In genomic region chr12:3933819-3934192, GRCh38 we compare ENCODE assay signal across 24 cellular contexts.
A peak's percentile ranks its signal among the peaks of the same experiment; 100 is the strongest.
DNase-seq lines count a peak whose midpoint lies in the region; ATAC-seq and TF ChIP-seq lines count a peak whose summit lies in the region.
"Had no signal": no experiment of that assay in that cellular context is flagged by ENCODE, and none has a peak within 500 bp of the region (broad histone marks: within the 10 kb centered on the region; RNA-seq: fewer than 3 reads in every experiment).

No MANE protein-coding gene starts in this region.

- no peaks in the 10 kb centered on the region for H3K36me3 Mint-ChIP-seq in activated CD4-positive, alpha-beta T cell treated with anti-CD3 and anti-CD28 coated beads for 36 hours (ENCODE audit: low read depth)
- no peaks in the 10 kb centered on the region for H3K36me3 Mint-ChIP-seq in CD4-positive, alpha-beta T cell (ENCODE audit: low read depth)
- no peaks in the 10 kb centered on the region for H3K36me3 Mint-ChIP-seq in activated CD8-positive, alpha-beta T cell treated with anti-CD3 and anti-CD28 coated beads for 36 hours (ENCODE audit: low read depth)
- peaks cover 0 to 8% (median 0%) of the 10 kb centered on the region in 5 donors for H3K36me3 Mint-ChIP-seq in naive thymus-derived CD4-positive, alpha-beta T cell
- H3K36me3 Mint-ChIP-seq: brain had no signal

- in situ Hi-C loops in mammary epithelial cell (cut with MboI; ENCODE audit: low sequenced_read_pairs in 2 of 2), result no loop called here

- WGBS in mammary epithelial cell (ENCODE audit: low coverage, missing lambda C conversion rate), result 46% methylated on average over 1 of the region's 1 CpG

- H3K27me3 ChIP-seq in CD4-positive, alpha-beta T cell (ENCODE audit: control insufficient read depth, insufficient read depth, low read length), result no peaks in the 10 kb centered on the region
- H3K27me3 ChIP-seq in naive thymus-derived CD4-positive, alpha-beta T cell (ENCODE audit: control insufficient read depth in 2 of 2, insufficient read depth in 2 of 2, low read length in 2 of 2), result no peaks in the 10 kb centered on the region
- peaks cover 8% of the 10 kb centered on the region for H3K27me3 ChIP-seq in mammary epithelial cell (ENCODE audit: insufficient read depth, low read length)

- no peaks in the 10 kb centered on the region for H3K9me3 Mint-ChIP-seq in activated CD4-positive, alpha-beta T cell treated with anti-CD3 and anti-CD28 coated beads for 36 hours (ENCODE audit: low read depth)
- H3K9me3 Mint-ChIP-seq in CD4-positive, alpha-beta T cell, result no peaks in the 10 kb centered on the region
- no peaks in the 10 kb centered on the region for H3K9me3 Mint-ChIP-seq in activated CD8-positive, alpha-beta T cell treated with anti-CD3 and anti-CD28 coated beads for 36 hours
- H3K9me3 Mint-ChIP-seq in naive thymus-derived CD4-positive, alpha-beta T cell, result peaks cover 0 to 7% (median 0%) of the 10 kb centered on the region in 11 donors
- H3K9me3 Mint-ChIP-seq: H9 had no signal

- no peaks in the 10 kb centered on the region for H3K79me2 ChIP-seq in mammary epithelial cell (ENCODE audit: insufficient read depth, low read length)

- no peak for TF ChIP-seq CTCF in CD4-positive, alpha-beta T cell (IDR thresholded peaks at IDR 0.05)
- no peak for TF ChIP-seq CTCF in activated CD8-positive, alpha-beta T cell treated with anti-CD3 and anti-CD28 coated beads for 36 hours (IDR thresholded peaks at IDR 0.05)
- TF ChIP-seq CTCF in mammary epithelial cell (conservative IDR thresholded peaks at IDR 0.05 in 1 of 2, IDR thresholded peaks at IDR 0.05 in 1 of 2; ENCODE audit: extremely low read depth in 1 of 2, insufficient read depth in 1 of 2, low read depth in 1 of 2, low read length in 2 of 2) (no peak), omental fat pad (IDR thresholded peaks at IDR 0.05) (no peak)

- H3K4me1 Mint-ChIP-seq in activated CD4-positive, alpha-beta T cell treated with anti-CD3 and anti-CD28 coated beads for 36 hours, result peaks cover 65% of the 10 kb centered on the region
- H3K4me1 Mint-ChIP-seq in CD4-positive, alpha-beta T cell (ENCODE audit: low read depth), result peaks cover 74% of the 10 kb centered on the region
- peaks cover 46% of the 10 kb centered on the region for H3K4me1 Mint-ChIP-seq in activated CD8-positive, alpha-beta T cell treated with anti-CD3 and anti-CD28 coated beads for 36 hours (ENCODE audit: low read depth)
- peaks cover 29 to 91% (median 71%) of the 10 kb centered on the region in 7 donors for H3K4me1 Mint-ChIP-seq in naive thymus-derived CD4-positive, alpha-beta T cell

- H3K9me3 ChIP-seq in CD4-positive, alpha-beta T cell (ENCODE audit: control insufficient read depth, low read length), result no peaks in the 10 kb centered on the region
- H3K9me3 ChIP-seq in naive thymus-derived CD4-positive, alpha-beta T cell (ENCODE audit: control insufficient read depth in 2 of 3, low read length in 3 of 3), result no peaks in the 10 kb centered on the region
- H3K9me3 ChIP-seq in mammary epithelial cell (replicated peaks; ENCODE audit: insufficient read depth, low read length), result no peaks in the 10 kb centered on the region
- H3K9me3 ChIP-seq: gastroesophageal sphincter, suprapubic skin had no signal

- no peak overlapping the region for H2AFZ ChIP-seq in mammary epithelial cell (ENCODE audit: low read depth, low read length)

- no peaks in the 10 kb centered on the region for H4K20me1 ChIP-seq in mammary epithelial cell (ENCODE audit: insufficient read depth, low read length)

- no peak overlapping the region for H3K9ac ChIP-seq in mammary epithelial cell (ENCODE audit: insufficient read depth, low read length)

- no peak for DNase-seq in activated CD4-positive, alpha-beta T cell treated with anti-CD3 and anti-CD28 coated beads for 36 hours
- DNase-seq in activated CD4-positive, alpha-beta T cell treated with anti-CD3 and anti-CD28 coated beads, Interleukin-2, amount 50 U/mL, for 48 hours, result no peak
- DNase-seq in CD4-positive, alpha-beta T cell, result no peak
- DNase-seq in activated CD8-positive, alpha-beta T cell treated with anti-CD3 and anti-CD28 coated beads for 36 hours, result no peak
- DNase-seq in naive thymus-derived CD4-positive, alpha-beta T cell, result no peak
- no peak for DNase-seq in mammary epithelial cell
- no peak for DNase-seq in NCI-H510A (lab: John Stamatoyannopoulos, UW)
- DNase-seq in omental fat pad (ENCODE audit: low spot score), result no peak
- DNase-seq: dorsolateral prefrontal cortex; H9; hippocampal formation; left colon; NCI-H1092 treated with DMSO at 0.1 percent for 48 hours; NCI-H1930; NCI-H526; NK-92 treated with Interleukin-12 subunit alpha and Interleukin-12 subunit beta, amount 100 ng/mL, for 24 hours; Right ventricle myocardium superior; stimulated activated CD4-positive, alpha-beta T cell treated with anti-CD3 and anti-CD28 coated beads, Interleukin-12 subunit alpha, Interleukin-12 subunit beta, amount 100 ng/mL, for 4 hours; stimulated activated CD4-positive, alpha-beta T cell treated with anti-CD3 and anti-CD28 coated beads, Interleukin-4, amount 100 ng/mL, for 1 hour had no signal

- peaks cover 0 to 42% of the 10 kb centered on the region in 2 donors for H3K4me1 ChIP-seq in naive thymus-derived CD4-positive, alpha-beta T cell (ENCODE audit: control insufficient read depth in 2 of 2, insufficient read depth in 2 of 2, low read length in 2 of 2)
- no peaks in the 10 kb centered on the region for H3K4me1 ChIP-seq in mammary epithelial cell (ENCODE audit: insufficient read depth, low read length)
- H3K4me1 ChIP-seq: gastroesophageal sphincter had no signal

- no TSS peak for BruUV-seq in mammary epithelial cell (replicated peaks; lab: Mats Ljungman, UMichigan)

- peak overlapping the region; percentile 81 for H3K27ac Mint-ChIP-seq in activated CD4-positive, alpha-beta T cell treated with anti-CD3 and anti-CD28 coated beads for 36 hours
- peak overlapping the region; percentile 75 for H3K27ac Mint-ChIP-seq in CD4-positive, alpha-beta T cell
- H3K27ac Mint-ChIP-seq in activated CD8-positive, alpha-beta T cell treated with anti-CD3 and anti-CD28 coated beads for 36 hours, result peak overlapping the region; percentile 37
- H3K27ac Mint-ChIP-seq in naive thymus-derived CD4-positive, alpha-beta T cell, result peak overlapping the region; percentile 79 to 92 (median 86)
- H3K27ac Mint-ChIP-seq: H9, progenitor cell of endocrine pancreas had no signal

- intact Hi-C loops in activated CD4-positive, alpha-beta T cell treated with anti-CD3 and anti-CD28 coated beads for 36 hours (cut with DNase I, micrococcal nuclease), result no loop called here
- intact Hi-C loops in CD4-positive, alpha-beta T cell (cut with DNase I, micrococcal nuclease), result loop anchor here in 1 of 2 experiments (2.0 to 5.0 kb wide), 2 partner anchors 13 to 37 kb away; no protein-coding TSS in a partner anchor
- intact Hi-C loops in activated CD8-positive, alpha-beta T cell treated with anti-CD3 and anti-CD28 coated beads for 36 hours (cut with micrococcal nuclease), result no loop called here
- intact Hi-C loops in naive thymus-derived CD4-positive, alpha-beta T cell (cut with micrococcal nuclease), result loop anchor here (1.0 to 2.0 kb wide), 5 partner anchors 9 to 49 kb away; no protein-coding TSS in a partner anchor
- intact Hi-C loops in mammary epithelial cell (cut with micrococcal nuclease), result no loop called here

- dilution Hi-C loops in mammary epithelial cell (cut with HindIII; ENCODE audit: low sequenced_read_pairs), result no loop called here

- CTCF ChIA-PET in activated CD4-positive, alpha-beta T cell treated with anti-CD3 and anti-CD28 coated beads for 36 hours (lab: Charles Lee), result interaction anchor here (0.7 to 1.8 kb wide), 8 partner anchors 15 to 65 kb away, joined by 3 to 6 read pairs (median 3); no protein-coding TSS in a partner anchor
- CTCF ChIA-PET in CD4-positive, alpha-beta T cell (lab: Charles Lee), result interaction anchor here (1.0 to 2.4 kb wide), 3 partner anchors 13 to 48 kb away, joined by 4 to 10 read pairs (median 6); no protein-coding TSS in a partner anchor
- CTCF ChIA-PET in activated CD8-positive, alpha-beta T cell treated with anti-CD3 and anti-CD28 coated beads for 36 hours (lab: Charles Lee), result interaction anchor here (1.1 to 2.8 kb wide), 4 partner anchors 19 to 343 kb away, joined by 3 to 11 read pairs (median 6); no protein-coding TSS in a partner anchor
- CTCF ChIA-PET in naive thymus-derived CD4-positive, alpha-beta T cell (lab: Charles Lee), result interaction anchor here (0.7 to 3.8 kb wide), 9 partner anchors 13 to 343 kb away, joined by 3 to 26 read pairs (median 4); no protein-coding TSS in a partner anchor
- CTCF ChIA-PET in mammary epithelial cell (lab: Charles Lee; ENCODE audit: low non-redundant PET), result no interaction called here

- peak overlapping the region; percentile 56 for H3K4me3 Mint-ChIP-seq in activated CD4-positive, alpha-beta T cell treated with anti-CD3 and anti-CD28 coated beads for 36 hours
- H3K4me3 Mint-ChIP-seq in CD4-positive, alpha-beta T cell, result peak overlapping the region; percentile 64
- peak overlapping the region; percentile 12 for H3K4me3 Mint-ChIP-seq in activated CD8-positive, alpha-beta T cell treated with anti-CD3 and anti-CD28 coated beads for 36 hours
- peak overlapping the region; percentile 54 to 87 (median 78) for H3K4me3 Mint-ChIP-seq in naive thymus-derived CD4-positive, alpha-beta T cell
- H3K4me3 Mint-ChIP-seq: brain, H9 had no signal

- no peaks in the 10 kb centered on the region for H3K36me3 ChIP-seq in naive thymus-derived CD4-positive, alpha-beta T cell (ENCODE audit: control insufficient read depth in 2 of 3, insufficient read depth in 3 of 3, low read length in 3 of 3)
- no peaks in the 10 kb centered on the region for H3K36me3 ChIP-seq in mammary epithelial cell (ENCODE audit: insufficient read depth, low read length)
- H3K36me3 ChIP-seq: gastroesophageal sphincter, suprapubic skin had no signal

- peak overlapping the region; percentile 5 for H3K4me3 ChIP-seq in naive thymus-derived CD4-positive, alpha-beta T cell (ENCODE audit: low read length)
- no peak overlapping the region for H3K4me3 ChIP-seq in mammary epithelial cell (replicated peaks in 1 of 3; ENCODE audit: insufficient read depth in 1 of 3, low read depth in 2 of 3, low read length in 3 of 3)
- H3K4me3 ChIP-seq: dorsolateral prefrontal cortex, gastroesophageal sphincter, suprapubic skin had no signal

- H3K27me3 Mint-ChIP-seq in activated CD4-positive, alpha-beta T cell treated with anti-CD3 and anti-CD28 coated beads for 36 hours, result no peaks in the 10 kb centered on the region
- H3K27me3 Mint-ChIP-seq in CD4-positive, alpha-beta T cell, result no peaks in the 10 kb centered on the region
- peaks cover 3% of the 10 kb centered on the region for H3K27me3 Mint-ChIP-seq in activated CD8-positive, alpha-beta T cell treated with anti-CD3 and anti-CD28 coated beads for 36 hours
- H3K27me3 Mint-ChIP-seq in naive thymus-derived CD4-positive, alpha-beta T cell, result peaks cover 0 to 7% (median 0%) of the 10 kb centered on the region in 5 donors

- peak; percentile 21 for ATAC-seq in activated CD4-positive, alpha-beta T cell treated with anti-CD3 and anti-CD28 coated beads for 36 hours
- ATAC-seq in CD4-positive, alpha-beta T cell (ENCODE audit: poor library complexity), result no peak
- ATAC-seq in activated CD8-positive, alpha-beta T cell treated with anti-CD3 and anti-CD28 coated beads for 36 hours, result no peak
- ATAC-seq in naive thymus-derived CD4-positive, alpha-beta T cell, result no peak
- no peak for ATAC-seq in omental fat pad (ENCODE audit: low FRiP score)
- ATAC-seq: gastroesophageal sphincter, left colon, sciatic nerve had no signal

- no peak overlapping the region for H3K27ac ChIP-seq in CD4-positive, alpha-beta T cell (ENCODE audit: low read depth, low read length)
- H3K27ac ChIP-seq in naive thymus-derived CD4-positive, alpha-beta T cell (ENCODE audit: low read depth, low read length), result no peak overlapping the region
- no peak overlapping the region for H3K27ac ChIP-seq in mammary epithelial cell (ENCODE audit: insufficient read depth, low read depth, low read length)
- H3K27ac ChIP-seq: dorsolateral prefrontal cortex, gastroesophageal sphincter, suprapubic skin had no signal

- POLR2A ChIA-PET in activated CD4-positive, alpha-beta T cell treated with anti-CD3 and anti-CD28 coated beads for 36 hours (lab: Charles Lee), result interaction anchor here (0.6 to 1.2 kb wide), 3 partner anchors 25 to 832 kb away, joined by 3 to 5 read pairs (median 4); no protein-coding TSS in a partner anchor
- POLR2A ChIA-PET in CD4-positive, alpha-beta T cell (lab: Charles Lee), result interaction anchor here (0.7 to 3.3 kb wide), 13 partner anchors 9 to 65 kb away, joined by 3 to 31 read pairs (median 5); partner anchors contain the start of gene PARP11
- POLR2A ChIA-PET in activated CD8-positive, alpha-beta T cell treated with anti-CD3 and anti-CD28 coated beads for 36 hours (lab: Charles Lee), result interaction anchor here (1.1 kb wide), 1 partner anchor 26 kb away, joined by 3 read pairs; no protein-coding TSS in a partner anchor
- POLR2A ChIA-PET in naive thymus-derived CD4-positive, alpha-beta T cell (lab: Charles Lee), result interaction anchor here (0.7 to 2.6 kb wide), 17 partner anchors 8 to 336 kb away, joined by 3 to 18 read pairs (median 5); no protein-coding TSS in a partner anchor

- no peak overlapping the region for H3K4me2 ChIP-seq in mammary epithelial cell (ENCODE audit: insufficient read depth, low read depth, low read length)

Comparison
In these comparisons a context has a peak if more than half of its experiments do, and no peak if none do; other contexts are left out.
1. H3K4me3 Mint-ChIP-seq: peak in every context shown above with its lines; median percentile 78 in naive thymus-derived CD4-positive, alpha-beta T cell; 64 in CD4-positive, alpha-beta T cell; 56 in activated CD4-positive, alpha-beta T cell treated with anti-CD3 and anti-CD28 coated beads for 36 hours; 12 in activated CD8-positive, alpha-beta T cell treated with anti-CD3 and anti-CD28 coated beads for 36 hours.
2. intact Hi-C loops: an anchor here in naive thymus-derived CD4-positive, alpha-beta T cell (1.0 to 2.0 kb wide); none called in activated CD4-positive, alpha-beta T cell treated with anti-CD3 and anti-CD28 coated beads for 36 hours, activated CD8-positive, alpha-beta T cell treated with anti-CD3 and anti-CD28 coated beads for 36 hours and mammary epithelial cell.